ENCODE assay signal across 8 cellular contexts in the genomic region with DNA sequence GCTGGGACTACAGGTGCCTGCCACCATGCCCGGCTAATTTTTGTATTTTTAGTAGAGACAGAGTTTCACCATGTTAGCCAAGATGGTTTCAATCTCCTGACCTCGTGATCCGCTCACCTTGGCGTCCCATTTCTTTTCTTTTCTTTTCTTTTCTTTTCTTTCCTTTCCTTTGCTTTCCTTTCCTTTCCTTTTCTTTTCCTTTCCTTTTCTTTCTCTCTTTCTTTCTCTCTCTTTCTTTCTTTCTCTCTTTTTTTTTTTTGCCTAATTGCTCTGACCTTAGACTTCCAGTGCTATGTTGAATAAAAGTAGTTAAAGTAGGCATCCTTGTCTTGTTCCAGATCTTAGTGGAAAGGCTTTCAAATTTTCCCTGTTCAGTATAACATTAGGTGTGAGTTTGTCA.
"Had no signal": no experiment of that assay in that cellular context is flagged by ENCODE, and none has a peak within 500 bp of the region (broad histone marks: within the 10 kb centered on the region; RNA-seq: fewer than 3 reads in every experiment).

No MANE protein-coding gene starts in this region.

- DNase-seq: GDM1, GF-D8 had no signal

- H3K4me3 ChIP-seq: GM12878 had no signal

- FAIRE-seq: G401.6, GM12878, GM12891, GM12892, GM18507, GM19239 had no signal

- ATAC-seq: GM12878 had no signal
